Comparison of ENCODE assay signal across 17 cellular contexts in the genomic region with DNA sequence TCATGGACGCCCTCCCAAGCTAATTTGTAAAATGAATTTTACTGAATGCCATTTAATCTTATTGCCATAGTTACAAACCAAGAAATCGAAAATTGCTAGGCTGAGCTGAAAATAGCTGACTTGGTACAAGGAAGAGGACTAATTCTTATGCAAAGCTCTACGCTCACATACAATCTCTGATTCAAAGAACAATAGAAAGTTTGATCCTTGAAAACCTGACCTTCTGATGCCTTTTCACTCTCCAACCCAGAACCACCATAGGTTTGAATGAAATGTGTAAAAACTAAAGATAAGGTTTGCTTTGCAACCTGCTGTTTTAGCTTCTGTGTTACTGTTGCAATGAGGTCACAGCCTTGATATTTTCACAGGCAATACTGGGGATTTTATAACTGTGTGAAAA.
A peak's percentile ranks its signal among the peaks of the same experiment; 100 is the strongest.
DNase-seq lines count a peak whose midpoint lies in the region; TF ChIP-seq lines count a peak whose summit lies in the region.
"Had no signal": no experiment of that assay in that cellular context is flagged by ENCODE, and none has a peak within 500 bp of the region (broad histone marks: within the 10 kb centered on the region; RNA-seq: fewer than 3 reads in every experiment).

No MANE protein-coding gene starts in this region.

- H3K27me3 ChIP-seq in HUES64 (ENCODE audit: insufficient read depth, low read length), result no peaks in the 10 kb centered on the region
- no peaks in the 10 kb centered on the region for H3K27me3 ChIP-seq in neuronal stem cell (ENCODE audit: control insufficient read depth in 3 of 3, insufficient read depth in 3 of 3, low read depth in 1 of 3, low read length in 3 of 3)

- H3K4me1 Mint-ChIP-seq in glutamatergic neuron (ENCODE audit: low read depth, unreplicated experiment), result peaks cover 19% of the 10 kb centered on the region

- H2AK5ac ChIP-seq in neuronal stem cell (ENCODE audit: low read depth, low read length), result no peak overlapping the region

- H3K36me3 Mint-ChIP-seq in glutamatergic neuron (ENCODE audit: unreplicated experiment), result no peaks in the 10 kb centered on the region

- peaks cover 2% of the 10 kb centered on the region for H3K9me3 Mint-ChIP-seq in glutamatergic neuron (ENCODE audit: unreplicated experiment)

- H3K27ac Mint-ChIP-seq in glutamatergic neuron (ENCODE audit: unreplicated experiment), result peak overlapping the region; percentile 83
- H3K27ac Mint-ChIP-seq: HFFc6 had no signal

- no peak overlapping the region for H3K4ac ChIP-seq in neuronal stem cell (ENCODE audit: low read length)

- H3K4me2 ChIP-seq in neuronal stem cell (ENCODE audit: insufficient read depth, low read length, poor library complexity, severe bottlenecking), result no peak overlapping the region

- H4K91ac ChIP-seq in neuronal stem cell (ENCODE audit: low read depth, low read length, poor library complexity), result no peak overlapping the region

- in situ Hi-C loops in G401 (cut with HindIII; ENCODE audit: low sequenced_read_pairs), result no loop called here

- no peak overlapping the region for H3K14ac ChIP-seq in neuronal stem cell (ENCODE audit: low read length)

- peak overlapping the region; percentile 57; the same call in 1 of the 2 replicates for H3K27ac ChIP-seq in HUES64 (ENCODE audit: low read depth, low read length)
- H3K27ac ChIP-seq in neuronal stem cell (replicated peaks; ENCODE audit: low read length), result no peak overlapping the region

- H3K36me3 ChIP-seq in HUES64 (ENCODE audit: insufficient read depth, low read length), result no peaks in the 10 kb centered on the region
- no peaks in the 10 kb centered on the region for H3K36me3 ChIP-seq in neuronal stem cell (replicated peaks in 1 of 2; ENCODE audit: control insufficient read depth in 2 of 2, insufficient read depth in 2 of 2, low read length in 2 of 2)

- H2BK120ac ChIP-seq in neuronal stem cell (ENCODE audit: low read depth, low read length), result no peak overlapping the region

- H3K9me3 ChIP-seq in HUES64 (ENCODE audit: insufficient read depth, low read depth, low read length), result no peaks in the 10 kb centered on the region
- H3K9me3 ChIP-seq in neuronal stem cell (replicated peaks in 1 of 2; ENCODE audit: control insufficient read depth in 2 of 2, insufficient read depth in 1 of 2, low read depth in 1 of 2, low read length in 2 of 2), result no peaks in the 10 kb centered on the region
- H3K9me3 ChIP-seq: Caco-2 had no signal

- no peak overlapping the region for H3K18ac ChIP-seq in neuronal stem cell (ENCODE audit: low read length)

- peaks cover 57% of the 10 kb centered on the region for H3K4me1 ChIP-seq in HUES64 (ENCODE audit: insufficient read depth, low read length)
- H3K4me1 ChIP-seq in neuronal stem cell (ENCODE audit: control insufficient read depth in 2 of 2, insufficient read depth in 1 of 2, low read depth in 1 of 2, low read length in 2 of 2), result peaks cover 10 to 27% of the 10 kb centered on the region in 2 donors
- H3K4me1 ChIP-seq: Caco-2 had no signal

- no peak overlapping the region for H2BK5ac ChIP-seq in neuronal stem cell (ENCODE audit: low read length)

- no peak overlapping the region for H4K8ac ChIP-seq in neuronal stem cell (ENCODE audit: low read depth, low read length)

- no peak overlapping the region for H3K9ac ChIP-seq in HUES64 (ENCODE audit: low read depth, low read length)
- H3K9ac ChIP-seq in neuronal stem cell (ENCODE audit: low read depth, low read length, poor library complexity), result no peak overlapping the region

- 79% methylated on average over 3 of the region's 3 CpGs for WGBS in HUES64
- WGBS in neuronal stem cell (ENCODE audit: extremely low coverage in 2 of 2, insufficient read length in 2 of 2, insufficient replicate concordance in 1 of 2), 2 donors, result no CpG with 5 or more reads among the region's 3 CpGs

- DNase-seq in G401 (ENCODE audit: low spot score) (peak; percentile 62), glutamatergic neuron (no peak), neuronal stem cell (ENCODE audit: low spot score) (no peak)
- no peak for DNase-seq in stimulated activated CD4-positive, alpha-beta T cell treated with anti-CD3 and anti-CD28 coated beads, Interleukin-12 subunit alpha, Interleukin-12 subunit beta, amount 100 ng/mL, for 4 hours
- DNase-seq in NK-92 treated with Interleukin-12 subunit alpha and Interleukin-12 subunit beta, amount 100 ng/mL, for 24 hours (lab: John Stamatoyannopoulos, UW), result no peak
- DNase-seq in stimulated activated CD4-positive, alpha-beta T cell treated with anti-CD3 and anti-CD28 coated beads, Interleukin-4, amount 100 ng/mL, for 4 hours, result no peak
- DNase-seq: ACHN, AML-193, Caco-2, DMS79, GOT3, HFFc6, NCI-H1092, NCI-H1694 treated with DMSO at 0.1 percent for 48 hours, NCI-H446 treated with DMSO at 0.1 percent for 48 hours, RPMI8226 had no signal

- H3K4me3 Mint-ChIP-seq in glutamatergic neuron (ENCODE audit: unreplicated experiment), result no peak overlapping the region
- H3K4me3 Mint-ChIP-seq: HFFc6 had no signal

- H3K4me3 ChIP-seq in HUES64 (ENCODE audit: low read length) (no peak overlapping the region), neuronal stem cell (ENCODE audit: low read length in 2 of 2) (no peak overlapping the region)

- no peak overlapping the region for H3K23ac ChIP-seq in neuronal stem cell (ENCODE audit: low read depth, low read length, poor library complexity)

- peak overlapping the region; percentile 49 for H2AFZ ChIP-seq in neuronal stem cell (ENCODE audit: low read length)

- H3K79me1 ChIP-seq in neuronal stem cell (ENCODE audit: low read depth, low read length), result no peaks in the 10 kb centered on the region

- no peak overlapping the region for H2BK15ac ChIP-seq in neuronal stem cell (ENCODE audit: low read length)

- H2BK12ac ChIP-seq in neuronal stem cell (ENCODE audit: low read length), result no peak overlapping the region

- no peak for TF ChIP-seq CTCF in glutamatergic neuron (IDR thresholded peaks at IDR 0.05; ENCODE audit: partially characterized antibody, unreplicated experiment)

- no peaks in the 10 kb centered on the region for H3K27me3 Mint-ChIP-seq in glutamatergic neuron (ENCODE audit: unreplicated experiment)
